Comparison of ENCODE assay signal across 8 cellular contexts in genomic region chr17:82458885-82459424, GRCh38. TPM values are rescaled to one million over a fixed set of nuclear protein-coding genes. Genes with fewer than 3 reads are reported as not detected.
DNase-seq lines count a peak whose midpoint lies in the region; ATAC-seq, FAIRE-seq and TF ChIP-seq lines count a peak whose summit lies in the region.

No MANE protein-coding gene starts in this region.

- FAIRE-seq in HepG2 (lab: Jason Lieb, UNC): no peak

- peak overlapping the region; percentile 49 for H3K9ac ChIP-seq in OCI-LY3 (ENCODE audit: low read length)
- H3K9ac ChIP-seq in HepG2 (ENCODE audit: insufficient read depth, low read depth, low read length): peak overlapping the region; percentile 98

- BruUV-seq in HepG2 (replicated peaks; lab: Mats Ljungman, UMichigan): TSS peak; percentile 56

- peak overlapping the region; percentile 83 for H3K4me3 ChIP-seq in OCI-LY3 (ENCODE audit: low read length)
- peak overlapping the region; percentile 85 to 99 (median 87) for H3K4me3 ChIP-seq in HepG2 (replicated peaks in 1 of 3; ENCODE audit: insufficient read depth in 1 of 3, low read depth in 2 of 3, low read length in 3 of 3)
- H3K4me3 ChIP-seq in thymus (ENCODE audit: low read length): peak overlapping the region; percentile 74

- H3K27me3 ChIP-seq in OCI-LY3 (ENCODE audit: low read depth, low read length) (no peaks in the 10 kb centered on the region), HepG2 (ENCODE audit: control insufficient read depth in 1 of 2, insufficient read depth in 2 of 2, low read length in 2 of 2) (no peaks in the 10 kb centered on the region), thymus (ENCODE audit: control insufficient read depth, insufficient read depth) (no peaks in the 10 kb centered on the region)

- TF ChIP-seq POLR2A in HepG2 (IDR thresholded peaks at IDR 0.05; ENCODE audit: insufficient read depth in 1 of 2, low read depth in 2 of 2, low read length in 2 of 2): no peak

- ATAC-seq in GM19351 (IDR thresholded peaks at IDR 0.05; ENCODE audit: unreplicated experiment) (peak; percentile 9), HepG2 (peak; percentile 5), GM18520 (IDR thresholded peaks at IDR 0.05; ENCODE audit: unreplicated experiment) (no peak)

- POLR2A ChIA-PET in HepG2 (lab: Yijun Ruan, JAX): interaction anchor here (0.8 to 1.9 kb wide), 4 partner anchors 35 to 134 kb away, joined by 3 to 6 read pairs (median 4); no protein-coding TSS in a partner anchor

- peak overlapping the region; percentile 98 for H3K4me2 ChIP-seq in OCI-LY3 (ENCODE audit: low read length)
- H3K4me2 ChIP-seq in HepG2 (ENCODE audit: low read depth, low read length): peak overlapping the region; percentile 99

- peaks cover 10% of the 10 kb centered on the region for H3K4me1 ChIP-seq in OCI-LY3 (ENCODE audit: low read length)
- peaks cover 56% of the 10 kb centered on the region for H3K4me1 ChIP-seq in HepG2 (ENCODE audit: insufficient read depth, low read length)
- H3K4me1 ChIP-seq in thymus (ENCODE audit: control insufficient read depth, insufficient read depth, low read length): peaks cover 14% of the 10 kb centered on the region

- peaks cover 10% of the 10 kb centered on the region for H3K36me3 ChIP-seq in OCI-LY3 (replicated peaks; ENCODE audit: low read depth, low read length)
- H3K36me3 ChIP-seq in HepG2 (replicated peaks in 1 of 2; ENCODE audit: control insufficient read depth in 1 of 2, insufficient read depth in 2 of 2, low read length in 2 of 2): peaks cover 9 to 33% of the 10 kb centered on the region in 2 experiments
- H3K36me3 ChIP-seq in thymus (ENCODE audit: control insufficient read depth, insufficient read depth): peaks cover 39% of the 10 kb centered on the region

- CTCF ChIA-PET in HepG2 (lab: Yijun Ruan, JAX; ENCODE audit: low intra/inter-chr PET ratio, low total read pairs): no interaction called here

- under 1% methylated on average over 21 of the region's 62 CpGs for WGBS in HepG2 (ENCODE audit: low lambda C conversion rate)
- WGBS in thymus: under 1% methylated on average over 62 of the region's 62 CpGs

- TF ChIP-seq CTCF in C4-2B (conservative IDR thresholded peaks at IDR 0.05): no peak
- TF ChIP-seq CTCF in OCI-LY3 (IDR thresholded peaks at IDR 0.05; ENCODE audit: low read depth, low read length): no peak
- TF ChIP-seq CTCF in HepG2 (CRISPR knock-in tag; IDR thresholded peaks at IDR 0.05): no peak

- TF ChIP-seq EP300 in HepG2 (IDR thresholded peaks at IDR 0.05; ENCODE audit: low read depth in 2 of 2, low read length in 2 of 2) (no peak), HepG2 (CRISPR knock-in tag; IDR thresholded peaks at IDR 0.05; ENCODE audit: borderline replicate concordance) (no peak; the same call in 1 of the 2 replicates)

- H4K20me1 ChIP-seq in OCI-LY3 (ENCODE audit: insufficient read depth, low read length): peaks cover 3% of the 10 kb centered on the region; the same call in 1 of the 2 replicates
- peaks cover 9% of the 10 kb centered on the region; the same call in 1 of the 2 replicates for H4K20me1 ChIP-seq in HepG2 (ENCODE audit: insufficient read depth, low read length)

- in situ Hi-C loops in HepG2 (cut with HindIII; ENCODE audit: extremely low pct_ligation_motif_present, low pct_unique_long_range_greater_than_20kb): no loop called here

- H3K27ac ChIP-seq in C4-2B (peak overlapping the region; percentile 91), OCI-LY3 (ENCODE audit: low read length) (no peak overlapping the region), HepG2 (ENCODE audit: extremely low read length, insufficient read depth, low read length) (peak overlapping the region; percentile 96), thymus (ENCODE audit: low read depth) (peak overlapping the region; percentile 76)

- no peak overlapping the region for H2AFZ ChIP-seq in OCI-LY3 (ENCODE audit: low read depth, low read length)
- H2AFZ ChIP-seq in HepG2 (ENCODE audit: low read length): no peak overlapping the region

- TF ChIP-seq RAD21 in HepG2 (CRISPR knock-in tag; IDR thresholded peaks at IDR 0.05): peak; percentile 62; the same call in 1 of the 2 replicates

- DNase-seq in central memory CD4-positive, alpha-beta T cell: peak; percentile 27
- no peak for DNase-seq in HepG2 (ENCODE audit: low spot score)
- DNase-seq in hepatic stellate cell (ENCODE audit: low spot score): no peak

- no peaks in the 10 kb centered on the region for H3K9me3 ChIP-seq in OCI-LY3 (ENCODE audit: insufficient read depth, low read length)
- no peaks in the 10 kb centered on the region for H3K9me3 ChIP-seq in HepG2 (ENCODE audit: low read length)
- no peaks in the 10 kb centered on the region for H3K9me3 ChIP-seq in thymus (ENCODE audit: control insufficient read depth)

- intact Hi-C loops in HepG2 (cut with micrococcal nuclease; ENCODE audit: unreplicated experiment): loop anchor here (1.0 to 2.0 kb wide), 4 partner anchors 9 to 96 kb away; partner anchors contain the start of genes CYBC1, HEXD and OGFOD3

- H3K79me2 ChIP-seq in OCI-LY3 (ENCODE audit: low read length) (peaks cover 9% of the 10 kb centered on the region), HepG2 (ENCODE audit: insufficient read depth, low read length) (peaks cover 10% of the 10 kb centered on the region)

RNA-seq across cellular contexts. Expression of gene NARF, which starts 0.4 kb away (rescaled TPM):
- total RNA-seq in HepG2 (2016; rRNA removed; fragmentation: Illumina TruSeq; extraction: Trizol): 61.1 and 69.8 TPM in 2 replicates
- 34.2 and 37.8 TPM in 2 replicates for total RNA-seq in HepG2 (2016; cell fraction: cytosol; rRNA removed; fragmentation: Illumina TruSeq; extraction: Trizol; ENCODE audit: low read depth)
- 63.6 and 70.0 TPM in 2 replicates for total RNA-seq in HepG2 (2016; cell fraction: insoluble cytoplasmic fraction; rRNA removed; fragmentation: Illumina TruSeq; extraction: Trizol)
- total RNA-seq in HepG2 (2016; cell fraction: membrane; rRNA removed; fragmentation: Illumina TruSeq; extraction: Trizol): 62.0 and 64.0 TPM in 2 replicates
- total RNA-seq in HepG2 (2016; cell fraction: nucleus; rRNA removed; fragmentation: Illumina TruSeq; extraction: Trizol): 32.3 and 41.4 TPM in 2 replicates
- polyA plus RNA-seq in HepG2 (2011; rRNA removed) (137 and 144 TPM in 2 replicates), thymus (137 TPM)
- 155 and 177 TPM in 2 replicates for polyA plus RNA-seq in HepG2 (2011; cell fraction: cytosol; rRNA removed)
- 165 and 174 TPM in 2 replicates for polyA plus RNA-seq in HepG2 (2011; cell fraction: nucleus; rRNA removed)
- polyA plus RNA-seq in HepG2 (2012): 79.6 and 111 TPM in 2 replicates
- 46.7 and 48.3 TPM in 2 replicates for polyA plus RNA-seq in HepG2 (2016; cell fraction: cytosol; fragmentation: Illumina TruSeq; extraction: Trizol; ENCODE audit: low read depth)
- polyA plus RNA-seq in HepG2 (2016; cell fraction: insoluble cytoplasmic fraction; fragmentation: Illumina TruSeq; extraction: Trizol; ENCODE audit: low read depth): 78.0 and 81.9 TPM in 2 replicates
- polyA plus RNA-seq in HepG2 (2016; cell fraction: membrane; fragmentation: Illumina TruSeq; extraction: Trizol; ENCODE audit: low read depth): 47.5 and 59.5 TPM in 2 replicates
- polyA plus RNA-seq in HepG2 (2016; cell fraction: nucleus; fragmentation: Illumina TruSeq; extraction: Trizol; ENCODE audit: insufficient read depth, low read depth): 89.0 and 97.4 TPM in 2 replicates
- 42.5 and 59.2 TPM in 2 replicates for polyA minus RNA-seq in HepG2 (2011; rRNA and poly(A)+ RNA removed; ENCODE audit: low replicate concordance)
- polyA minus RNA-seq in HepG2 (2011; cell fraction: cytosol; rRNA and poly(A)+ RNA removed): 31.3 and 38.9 TPM in 2 replicates
- 31.5 and 44.4 TPM in 2 replicates for polyA minus RNA-seq in HepG2 (2011; cell fraction: nucleus; rRNA and poly(A)+ RNA removed)

RNA-seq across cellular contexts. Expression of gene CYBC1, which starts 8.4 kb away (rescaled TPM):
- total RNA-seq in HepG2 (2016; rRNA removed; fragmentation: Illumina TruSeq; extraction: Trizol): 27.1 and 43.4 TPM in 2 replicates
- 72.9 and 78.4 TPM in 2 replicates for total RNA-seq in HepG2 (2016; cell fraction: cytosol; rRNA removed; fragmentation: Illumina TruSeq; extraction: Trizol; ENCODE audit: low read depth)
- 23.7 and 43.2 TPM in 2 replicates for total RNA-seq in HepG2 (2016; cell fraction: insoluble cytoplasmic fraction; rRNA removed; fragmentation: Illumina TruSeq; extraction: Trizol)
- total RNA-seq in HepG2 (2016; cell fraction: membrane; rRNA removed; fragmentation: Illumina TruSeq; extraction: Trizol): 74.7 and 83.2 TPM in 2 replicates
- 38.5 and 40.4 TPM in 2 replicates for total RNA-seq in HepG2 (2016; cell fraction: nucleus; rRNA removed; fragmentation: Illumina TruSeq; extraction: Trizol)
- polyA plus RNA-seq in HepG2 (2011; rRNA removed): 44.1 and 56.8 TPM in 2 replicates
- polyA plus RNA-seq in HepG2 (2011; cell fraction: cytosol; rRNA removed): 43.1 and 61.0 TPM in 2 replicates
- polyA plus RNA-seq in HepG2 (2011; cell fraction: nucleus; rRNA removed): 170 and 187 TPM in 2 replicates
- polyA plus RNA-seq in HepG2 (2012): 22.9 and 33.5 TPM in 2 replicates
- polyA plus RNA-seq in HepG2 (2016; cell fraction: cytosol; fragmentation: Illumina TruSeq; extraction: Trizol; ENCODE audit: low read depth): 7.9 and 8.6 TPM in 2 replicates
- 17.6 and 23.7 TPM in 2 replicates for polyA plus RNA-seq in HepG2 (2016; cell fraction: insoluble cytoplasmic fraction; fragmentation: Illumina TruSeq; extraction: Trizol; ENCODE audit: low read depth)
- 13.1 and 13.7 TPM in 2 replicates for polyA plus RNA-seq in HepG2 (2016; cell fraction: membrane; fragmentation: Illumina TruSeq; extraction: Trizol; ENCODE audit: low read depth)
- polyA plus RNA-seq in HepG2 (2016; cell fraction: nucleus; fragmentation: Illumina TruSeq; extraction: Trizol; ENCODE audit: insufficient read depth, low read depth): 99.7 and 100 TPM in 2 replicates
- 44.8 and 70.0 TPM in 2 replicates for polyA minus RNA-seq in HepG2 (2011; rRNA and poly(A)+ RNA removed; ENCODE audit: low replicate concordance)
- 34.6 and 36.4 TPM in 2 replicates for polyA minus RNA-seq in HepG2 (2011; cell fraction: cytosol; rRNA and poly(A)+ RNA removed)
- polyA minus RNA-seq in HepG2 (2011; cell fraction: nucleus; rRNA and poly(A)+ RNA removed): 46.0 and 49.1 TPM in 2 replicates
- 103 TPM for polyA plus RNA-seq in thymus

RNA-seq across cellular contexts. Expression of gene OGFOD3, which starts 40.6 kb away (rescaled TPM):
- total RNA-seq in HepG2 (2016; rRNA removed; fragmentation: Illumina TruSeq; extraction: Trizol): 19.3 and 42.1 TPM in 2 replicates
- 44.1 and 48.5 TPM in 2 replicates for total RNA-seq in HepG2 (2016; cell fraction: cytosol; rRNA removed; fragmentation: Illumina TruSeq; extraction: Trizol; ENCODE audit: low read depth)
- 18.4 and 43.0 TPM in 2 replicates for total RNA-seq in HepG2 (2016; cell fraction: insoluble cytoplasmic fraction; rRNA removed; fragmentation: Illumina TruSeq; extraction: Trizol)
- total RNA-seq in HepG2 (2016; cell fraction: membrane; rRNA removed; fragmentation: Illumina TruSeq; extraction: Trizol): 47.3 and 50.8 TPM in 2 replicates
- total RNA-seq in HepG2 (2016; cell fraction: nucleus; rRNA removed; fragmentation: Illumina TruSeq; extraction: Trizol): 29.1 and 32.9 TPM in 2 replicates
- polyA plus RNA-seq in HepG2 (2011; rRNA removed): 40.0 and 48.0 TPM in 2 replicates
- 45.1 and 55.2 TPM in 2 replicates for polyA plus RNA-seq in HepG2 (2011; cell fraction: cytosol; rRNA removed)
- 42.8 and 53.8 TPM in 2 replicates for polyA plus RNA-seq in HepG2 (2011; cell fraction: nucleus; rRNA removed)
- polyA plus RNA-seq in HepG2 (2012): 30.1 and 30.6 TPM in 2 replicates
- polyA plus RNA-seq in HepG2 (2016; cell fraction: cytosol; fragmentation: Illumina TruSeq; extraction: Trizol; ENCODE audit: low read depth): 22.8 and 30.9 TPM in 2 replicates
- 20.3 and 20.6 TPM in 2 replicates for polyA plus RNA-seq in HepG2 (2016; cell fraction: insoluble cytoplasmic fraction; fragmentation: Illumina TruSeq; extraction: Trizol; ENCODE audit: low read depth)
- 24.3 and 28.8 TPM in 2 replicates for polyA plus RNA-seq in HepG2 (2016; cell fraction: membrane; fragmentation: Illumina TruSeq; extraction: Trizol; ENCODE audit: low read depth)
- 57.8 and 59.9 TPM in 2 replicates for polyA plus RNA-seq in HepG2 (2016; cell fraction: nucleus; fragmentation: Illumina TruSeq; extraction: Trizol; ENCODE audit: insufficient read depth, low read depth)
- polyA minus RNA-seq in HepG2 (2011; rRNA and poly(A)+ RNA removed; ENCODE audit: low replicate concordance): 17.2 and 64.0 TPM in 2 replicates
- 31.0 and 31.1 TPM in 2 replicates for polyA minus RNA-seq in HepG2 (2011; cell fraction: cytosol; rRNA and poly(A)+ RNA removed)
- polyA minus RNA-seq in HepG2 (2011; cell fraction: nucleus; rRNA and poly(A)+ RNA removed): 16.2 and 18.9 TPM in 2 replicates
- 14.1 TPM for polyA plus RNA-seq in thymus

RNA-seq across cellular contexts. Expression of gene HEXD, which starts 40.8 kb away (rescaled TPM):
- total RNA-seq in HepG2 (2016; rRNA removed; fragmentation: Illumina TruSeq; extraction: Trizol): 12.4 and 22.3 TPM in 2 replicates
- 6.5 and 7.4 TPM in 2 replicates for total RNA-seq in HepG2 (2016; cell fraction: cytosol; rRNA removed; fragmentation: Illumina TruSeq; extraction: Trizol; ENCODE audit: low read depth)
- total RNA-seq in HepG2 (2016; cell fraction: insoluble cytoplasmic fraction; rRNA removed; fragmentation: Illumina TruSeq; extraction: Trizol): 9.5 and 21.5 TPM in 2 replicates
- 8.1 and 9.0 TPM in 2 replicates for total RNA-seq in HepG2 (2016; cell fraction: membrane; rRNA removed; fragmentation: Illumina TruSeq; extraction: Trizol)
- 22.1 and 27.5 TPM in 2 replicates for total RNA-seq in HepG2 (2016; cell fraction: nucleus; rRNA removed; fragmentation: Illumina TruSeq; extraction: Trizol)
- 41.8 and 63.2 TPM in 2 replicates for polyA plus RNA-seq in HepG2 (2011; rRNA removed)
- 20.9 and 28.4 TPM in 2 replicates for polyA plus RNA-seq in HepG2 (2011; cell fraction: cytosol; rRNA removed)
- 726 and 860 TPM in 2 replicates for polyA plus RNA-seq in HepG2 (2011; cell fraction: nucleus; rRNA removed)
- 33.2 and 40.0 TPM in 2 replicates for polyA plus RNA-seq in HepG2 (2012)
- 5.4 and 7.5 TPM in 2 replicates for polyA plus RNA-seq in HepG2 (2016; cell fraction: cytosol; fragmentation: Illumina TruSeq; extraction: Trizol; ENCODE audit: low read depth)
- 16.9 and 19.6 TPM in 2 replicates for polyA plus RNA-seq in HepG2 (2016; cell fraction: insoluble cytoplasmic fraction; fragmentation: Illumina TruSeq; extraction: Trizol; ENCODE audit: low read depth)
- polyA plus RNA-seq in HepG2 (2016; cell fraction: membrane; fragmentation: Illumina TruSeq; extraction: Trizol; ENCODE audit: low read depth): 6.9 and 9.6 TPM in 2 replicates
- 83.7 and 89.3 TPM in 2 replicates for polyA plus RNA-seq in HepG2 (2016; cell fraction: nucleus; fragmentation: Illumina TruSeq; extraction: Trizol; ENCODE audit: insufficient read depth, low read depth)
- polyA minus RNA-seq in HepG2 (2011; rRNA and poly(A)+ RNA removed; ENCODE audit: low replicate concordance): 14.8 and 25.5 TPM in 2 replicates
- 12.8 and 13.5 TPM in 2 replicates for polyA minus RNA-seq in HepG2 (2011; cell fraction: cytosol; rRNA and poly(A)+ RNA removed)
- polyA minus RNA-seq in HepG2 (2011; cell fraction: nucleus; rRNA and poly(A)+ RNA removed): 52.1 and 55.8 TPM in 2 replicates
- 186 TPM for polyA plus RNA-seq in thymus
